In the genomic region with DNA sequence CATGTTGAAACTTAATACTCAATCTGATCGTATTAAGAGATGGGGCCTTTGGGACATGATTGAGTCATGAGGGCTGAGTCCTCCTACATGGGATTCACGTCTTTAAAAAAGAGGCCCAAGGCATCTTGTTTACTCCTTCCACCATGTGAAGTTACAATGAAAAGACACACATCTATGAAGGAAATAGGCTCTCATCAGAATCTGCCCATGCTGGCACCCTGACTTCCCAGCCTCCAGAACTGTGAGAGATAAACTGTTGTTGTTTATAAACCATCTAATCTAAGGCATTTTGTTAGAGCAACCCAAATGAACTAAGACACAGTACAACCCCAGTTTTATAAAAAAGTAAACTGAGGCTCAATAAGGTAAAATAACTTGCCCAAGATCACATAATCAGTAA, we compare ENCODE assay signal across 7 cellular contexts.
"Had no signal": no experiment of that assay in that cellular context is flagged by ENCODE, and none has a peak within 500 bp of the region (broad histone marks: within the 10 kb centered on the region; RNA-seq: fewer than 3 reads in every experiment).

No MANE protein-coding gene starts in this region.

- H3K4me3 ChIP-seq: K562 had no signal

- H3K9ac ChIP-seq: KMS-11 had no signal

- H3K27ac ChIP-seq: HL-60, KMS-11 had no signal

- DNase-seq: IMR-90, KBM-7, KG1 had no signal

- H3K4me2 ChIP-seq: KMS-11 had no signal

- ATAC-seq: HepG2, K562 had no signal
